Comparison of ENCODE assay signal across 8 cellular contexts in genomic region chr4:141132689-141133145, GRCh38. TPM values are rescaled to one million over a fixed set of nuclear protein-coding genes. Genes with fewer than 3 reads are reported as not detected.
DNase-seq lines count a peak whose midpoint lies in the region; ATAC-seq lines count a peak whose summit lies in the region.

No MANE protein-coding gene starts in this region.

- ATAC-seq in GM21423 (IDR thresholded peaks at IDR 0.05; ENCODE audit: unreplicated experiment) (peak; percentile 19), left colon (peak; percentile 49)

- DNase-seq in Daoy (ENCODE audit: low read depth) = peak; percentile 25
- DNase-seq in cerebellum (ENCODE audit: low spot score) = peak; percentile 60
- peak; percentile 11 to 26 for DNase-seq in left colon
- no peak for DNase-seq in NCI-H226
- DNase-seq in NOMO-1 (lab: John Stamatoyannopoulos, UW; ENCODE audit: unreplicated experiment in 2 of 2) = no peak

- intact Hi-C loops in left colon (cut with DNase I, micrococcal nuclease) = loop anchor here in 1 of 2 donors (5.0 kb wide), 1 partner anchor 265 kb away; no protein-coding TSS in a partner anchor

- peaks cover 13% of the 10 kb centered on the region for H3K4me1 ChIP-seq in stomach smooth muscle (ENCODE audit: control insufficient read depth, insufficient read depth, low read length)

- peak overlapping the region; percentile 60 to 77 for H3K9ac ChIP-seq in stomach smooth muscle (ENCODE audit: low read length in 2 of 2)

- peak overlapping the region; percentile 80 to 94 for H3K4me3 ChIP-seq in stomach smooth muscle (ENCODE audit: low read length in 2 of 2)

- H3K27me3 ChIP-seq in stomach smooth muscle (ENCODE audit: control insufficient read depth in 1 of 2, insufficient read depth in 2 of 2, low read length in 2 of 2) = no peaks in the 10 kb centered on the region

- no peaks in the 10 kb centered on the region for H3K36me3 ChIP-seq in KOPT-K1 (ENCODE audit: insufficient read depth, low read length)
- H3K36me3 ChIP-seq in stomach smooth muscle (ENCODE audit: control insufficient read depth in 2 of 2, insufficient read depth in 2 of 2, low read length in 2 of 2) = no peaks in the 10 kb centered on the region

- H3K9me3 ChIP-seq in KOPT-K1 (ENCODE audit: insufficient read depth, low read length, poor library complexity, severe bottlenecking) = no peaks in the 10 kb centered on the region
- H3K9me3 ChIP-seq in stomach smooth muscle (ENCODE audit: control insufficient read depth in 2 of 2, low read length in 2 of 2) = no peaks in the 10 kb centered on the region

- H3K27ac ChIP-seq in KOPT-K1 (ENCODE audit: low read depth, low read length, poor library complexity, severe bottlenecking) (peak overlapping the region; percentile 52), stomach smooth muscle (ENCODE audit: low read length) (peak overlapping the region; percentile 83)

RNA-seq across cellular contexts. Expression of gene RNF150, which starts 0.6 kb away (rescaled TPM):
- 1.9 and 2.4 TPM in 2 replicates for total RNA-seq in Daoy (2014; rRNA removed; shearing (Covaris generic))
- 32.2 TPM for total RNA-seq in cerebellum
- 1 to 10 TPM in 1 of 2 donors, under 1 TPM in 1; 0.70 to 9.9 TPM for total RNA-seq in left colon

Comparison
In these comparisons a context has a peak if more than half of its experiments do, and no peak if none do; other contexts are left out.
1. DNase-seq: peak in Daoy (single experiment), cerebellum (single experiment) and left colon (2 of 2); none in NCI-H226 (single experiment) and NOMO-1 (0 of 2).